Comparison of ENCODE assay signal across 1 cellular context in the genomic region with DNA sequence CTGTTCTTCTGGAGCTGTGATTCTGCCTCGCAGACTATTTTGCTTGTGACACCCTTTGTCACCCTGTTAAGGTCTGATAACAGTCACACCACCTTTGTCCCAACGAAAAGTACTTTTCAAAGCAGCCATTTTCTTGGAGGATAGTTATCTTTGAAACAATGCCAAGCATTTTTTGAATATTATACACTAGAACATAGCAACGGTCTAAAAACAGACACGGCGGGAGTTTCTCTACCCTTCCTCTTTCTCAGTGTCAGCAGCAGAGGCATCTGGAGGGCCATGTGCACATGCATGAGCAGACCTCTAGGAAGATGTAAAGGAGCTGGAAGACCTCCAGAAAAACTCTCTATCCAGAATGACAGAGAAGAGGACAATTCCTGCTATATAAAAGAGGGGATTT.
TF ChIP-seq lines count a peak whose summit lies in the region.

No MANE protein-coding gene starts in this region.

TF ChIP-seq in IMR-90, 13 proteins besides CTCF, POLR2A, EP300 and RAD21 (continued from another document):
- TF ChIP-seq CHD1 (IDR thresholded peaks at IDR 0.05; ENCODE audit: low read depth, low read length), result no peak
- TF ChIP-seq ELK1 (IDR thresholded peaks at IDR 0.05; ENCODE audit: borderline replicate concordance, low read depth, low read length), result no peak
- TF ChIP-seq USF2 (IDR thresholded peaks at IDR 0.05; ENCODE audit: low read depth, low read length), result no peak
- TF ChIP-seq SMC3 (IDR thresholded peaks at IDR 0.05; ENCODE audit: low read depth, low read length), result no peak
- no peak for TF ChIP-seq MXI1 (IDR thresholded peaks at IDR 0.05; ENCODE audit: borderline replicate concordance, low read depth, low read length)
- TF ChIP-seq RFX5 (IDR thresholded peaks at IDR 0.05; ENCODE audit: low read depth, low read length), result no peak
- TF ChIP-seq RCOR1 (IDR thresholded peaks at IDR 0.05; ENCODE audit: insufficient replicate concordance, low read length), result no peak
- TF ChIP-seq MAZ (IDR thresholded peaks at IDR 0.05; ENCODE audit: borderline replicate concordance, low read depth, low read length), result no peak
- TF ChIP-seq MAFK (IDR thresholded peaks at IDR 0.05; ENCODE audit: low read depth, low read length), result no peak
- TF ChIP-seq FOS (IDR thresholded peaks at IDR 0.05; ENCODE audit: low read depth, low read length), result no peak
- TF ChIP-seq CEBPB (IDR thresholded peaks at IDR 0.05; ENCODE audit: low read depth, low read length), result no peak
